8 cellular contexts compared by ENCODE assay signal in the genomic region with DNA sequence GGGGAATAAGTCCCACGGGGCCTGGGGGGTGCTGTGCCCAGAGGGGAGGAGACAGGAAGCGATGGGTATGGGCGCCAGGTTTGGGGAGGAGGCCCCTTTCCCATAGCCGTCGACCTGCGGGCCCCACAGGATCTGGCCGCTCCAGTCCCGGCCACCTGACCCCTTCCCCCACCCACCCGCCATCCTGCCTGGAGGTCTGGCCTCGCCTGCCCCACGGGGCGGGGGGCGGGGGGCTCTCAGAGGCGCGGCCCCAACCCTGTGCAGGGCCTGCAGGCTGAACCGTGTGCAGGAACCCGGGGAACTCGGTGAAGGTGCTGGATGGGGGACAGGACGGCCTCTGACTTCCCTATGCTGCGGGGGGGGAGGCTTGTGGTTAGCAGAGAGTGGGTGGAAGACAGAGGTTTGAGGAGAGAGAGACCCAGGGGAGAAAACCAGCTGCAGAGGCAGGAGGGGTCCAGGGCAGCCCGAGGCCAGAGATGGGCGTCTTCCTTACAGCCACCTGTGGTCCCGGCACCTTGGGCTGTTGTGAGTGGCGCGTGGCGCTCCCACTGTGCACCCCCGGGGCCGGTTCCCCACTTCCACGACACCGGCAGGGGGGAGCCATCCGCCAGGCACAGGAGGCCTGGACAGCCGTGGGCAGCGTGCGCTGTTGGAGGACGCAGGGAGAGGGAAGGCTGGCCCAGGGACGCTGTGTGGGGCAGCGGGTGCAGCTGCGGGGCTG. TPM values are rescaled to one million over a fixed set of nuclear protein-coding genes. Genes with fewer than 3 reads are reported as not detected.
DNase-seq lines count a peak whose midpoint lies in the region; ATAC-seq and TF ChIP-seq lines count a peak whose summit lies in the region.

No MANE protein-coding gene starts in this region.

- no peaks in the 10 kb centered on the region for H3K36me3 ChIP-seq in upper lobe of right lung

- H3K27me3 ChIP-seq in upper lobe of right lung: peaks cover 29% of the 10 kb centered on the region

- no peak overlapping the region for H3K27ac ChIP-seq in upper lobe of right lung

- ATAC-seq in GM18520 (IDR thresholded peaks at IDR 0.05; ENCODE audit: unreplicated experiment) (no peak), upper lobe of right lung (no peak), HG03378 (IDR thresholded peaks at IDR 0.05; ENCODE audit: unreplicated experiment) (no peak), GM21723 (IDR thresholded peaks at IDR 0.05; ENCODE audit: unreplicated experiment) (no peak)

- no peak for TF ChIP-seq CTCF in upper lobe of right lung (IDR thresholded peaks at IDR 0.05)

- no peaks in the 10 kb centered on the region for H3K9me3 ChIP-seq in upper lobe of right lung

- intact Hi-C loops in upper lobe of right lung (cut with DNase I): no loop called here

- DNase-seq in H4 (ENCODE audit: low spot score) (peak; percentile 55), SKM-1 treated with dmso at 0.1 percent for 144 hours (lab: John Stamatoyannopoulos, UW; ENCODE audit: unreplicated experiment) (peak; percentile 8), upper lobe of right lung (no peak)
- DNase-seq in central memory CD4-positive, alpha-beta T cell: peak; percentile 56
- peak; percentile 57 for DNase-seq in stimulated activated CD4-positive, alpha-beta T cell treated with anti-CD3 and anti-CD28 coated beads, Interleukin-4, amount 100 ng/mL, for 24 hours

- peaks cover 17% of the 10 kb centered on the region for H3K4me1 ChIP-seq in upper lobe of right lung

- no peak overlapping the region for H3K4me3 ChIP-seq in upper lobe of right lung

RNA-seq across cellular contexts. Expression of gene TNFRSF18, which starts 2.5 kb away (rescaled TPM):
- not detected in 2 replicates for total RNA-seq in H4 (2014; rRNA removed; shearing (Covaris generic))
- 0.98 TPM for total RNA-seq in upper lobe of right lung

RNA-seq across cellular contexts. Expression of gene TNFRSF4, which starts 5.1 kb away (rescaled TPM):
- not detected in 2 replicates for total RNA-seq in H4 (2014; rRNA removed; shearing (Covaris generic))
- 7.7 TPM for total RNA-seq in upper lobe of right lung

RNA-seq across cellular contexts. Expression of gene SDF4, which starts 22.9 kb away (rescaled TPM):
- total RNA-seq in H4 (2014; rRNA removed; shearing (Covaris generic)): 101 and 116 TPM in 2 replicates
- total RNA-seq in upper lobe of right lung: 132 TPM

RNA-seq across cellular contexts. Expression of gene B3GALT6, which starts 23.2 kb away (rescaled TPM):
- 20.5 and 29.6 TPM in 2 replicates for total RNA-seq in H4 (2014; rRNA removed; shearing (Covaris generic))
- total RNA-seq in upper lobe of right lung: 16.7 TPM

RNA-seq across cellular contexts. Expression of gene TTLL10, which starts 35.2 kb away (rescaled TPM):
- total RNA-seq in H4 (2014; rRNA removed; shearing (Covaris generic)): not detected in 2 replicates
- total RNA-seq in upper lobe of right lung: not detected
